Comparison of ENCODE assay signal across 11 cellular contexts in the genomic region with DNA sequence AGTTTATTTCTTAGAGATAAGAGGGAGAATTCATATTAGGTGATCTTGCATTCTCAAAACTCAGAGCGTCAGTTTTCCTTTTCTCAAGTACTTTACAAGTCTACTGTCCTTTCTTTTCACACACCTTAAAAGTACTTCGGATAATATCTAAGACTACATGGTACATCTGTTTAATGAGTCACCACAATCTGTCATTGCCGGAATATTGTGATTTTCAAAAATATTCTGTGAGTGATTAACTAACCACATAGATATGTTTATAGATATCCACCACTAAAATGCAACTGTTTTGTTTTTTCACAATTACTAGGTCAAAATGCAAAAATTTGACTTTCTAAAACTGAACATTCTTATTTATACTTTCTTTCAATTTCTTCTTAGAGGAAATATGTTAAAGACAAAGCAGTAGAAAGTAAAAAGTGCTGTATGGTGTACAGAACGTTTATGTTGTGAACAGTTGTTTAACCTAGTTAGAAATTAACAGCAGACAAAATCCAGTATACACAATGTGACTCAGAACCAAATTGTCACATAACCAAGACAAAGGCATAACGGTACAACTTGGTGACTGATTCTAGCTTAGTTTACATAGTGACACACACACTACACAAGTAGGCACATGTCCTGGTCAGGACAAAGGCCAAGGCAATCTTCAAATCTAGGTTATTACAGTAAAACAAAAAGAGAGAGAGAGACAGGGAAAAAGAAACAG.
DNase-seq lines count a peak whose midpoint lies in the region; ATAC-seq, FAIRE-seq and TF ChIP-seq lines count a peak whose summit lies in the region.
"Had no signal": no experiment of that assay in that cellular context is flagged by ENCODE, and none has a peak within 500 bp of the region (broad histone marks: within the 10 kb centered on the region; RNA-seq: fewer than 3 reads in every experiment).

No MANE protein-coding gene starts in this region.

- intact Hi-C loops in GM12878 (cut with micrococcal nuclease; ENCODE audit: unreplicated experiment), result no loop called here

- no peak overlapping the region for H3K4me3 Mint-ChIP-seq in HFFc6
- H3K4me3 Mint-ChIP-seq in naive thymus-derived CD8-positive, alpha-beta T cell, result no peak overlapping the region

- H3K4me1 Mint-ChIP-seq in HFFc6 (ENCODE audit: low read depth), result no peaks in the 10 kb centered on the region
- no peaks in the 10 kb centered on the region for H3K4me1 Mint-ChIP-seq in naive thymus-derived CD8-positive, alpha-beta T cell

- H3K36me3 ChIP-seq in GM12878 (ENCODE audit: control insufficient read depth in 2 of 2, insufficient read depth in 2 of 2, low read length in 1 of 2), result no peaks in the 10 kb centered on the region

- RAD21 ChIA-PET in GM12878 (lab: Charles Lee; ENCODE audit: unreplicated experiment), result no interaction called here

- in situ Hi-C loops in GM12878 (cut with MboI), result no loop called here

- BruUV-seq in GM12878 (replicated peaks; lab: Mats Ljungman, UMichigan), result no TSS peak

- no peaks in the 10 kb centered on the region for H3K79me2 ChIP-seq in GM12878 (ENCODE audit: control insufficient read depth, insufficient read depth, low read length)

- H2AFZ ChIP-seq in GM12878 (ENCODE audit: control insufficient read depth, low read depth, low read length), result no peak overlapping the region

- H4K20me1 ChIP-seq in GM12878 (ENCODE audit: control insufficient read depth, insufficient read depth), result no peaks in the 10 kb centered on the region

- H3K4me1 ChIP-seq in GM12878 (ENCODE audit: control insufficient read depth, insufficient read depth, low read length), result no peaks in the 10 kb centered on the region

- TF ChIP-seq POLR2A in GM12878 (IDR thresholded peaks at IDR 0.05; ENCODE audit: low read depth, low read length), result no peak

- CTCF ChIA-PET in GM12878 (lab: Yijun Ruan, JAX), result no interaction called here

- H3K27ac Mint-ChIP-seq in HFFc6, result no peak overlapping the region
- no peak overlapping the region for H3K27ac Mint-ChIP-seq in naive thymus-derived CD8-positive, alpha-beta T cell

- SMC1A ChIA-PET in GM12878 (lab: Charles Lee; ENCODE audit: uncharacterized antibody, unreplicated experiment), result no interaction called here

- no peaks in the 10 kb centered on the region for H3K27me3 Mint-ChIP-seq in HFFc6 (ENCODE audit: insufficient read depth)
- peaks cover 0 to 3% (median 0%) of the 10 kb centered on the region in 5 donors for H3K27me3 Mint-ChIP-seq in naive thymus-derived CD8-positive, alpha-beta T cell

- TF ChIP-seq CTCF in 22Rv1 (IDR thresholded peaks at IDR 0.05) (no peak), GM12878 (IDR thresholded peaks at IDR 0.05 in 2 of 3, conservative IDR thresholded peaks at IDR 0.05 in 1 of 3; ENCODE audit: control insufficient read depth in 2 of 3, extremely low read depth in 1 of 3, insufficient read depth in 1 of 3, low read depth in 3 of 3, low read length in 3 of 3) (no peak), HFFc6 (IDR thresholded peaks at IDR 0.05) (no peak)

- H3K36me3 Mint-ChIP-seq in HFFc6 (ENCODE audit: low read depth), result no peaks in the 10 kb centered on the region
- no peaks in the 10 kb centered on the region for H3K36me3 Mint-ChIP-seq in naive thymus-derived CD8-positive, alpha-beta T cell

- FAIRE-seq in GM12878 (lab: Jason Lieb, UNC), result no peak
- FAIRE-seq: A204.1 had no signal

- peak; percentile 92 for ATAC-seq in GM21423 (IDR thresholded peaks at IDR 0.05; ENCODE audit: unreplicated experiment)
- peak; percentile 97 for ATAC-seq in HG03196 (IDR thresholded peaks at IDR 0.05; ENCODE audit: unreplicated experiment)
- ATAC-seq in GM12878, result peak; percentile 89
- no peak for ATAC-seq in naive thymus-derived CD8-positive, alpha-beta T cell

- TF ChIP-seq EP300 in GM12878 (IDR thresholded peaks at IDR 0.05; ENCODE audit: borderline replicate concordance in 1 of 2, control insufficient read depth in 1 of 2, low read depth in 2 of 2, low read length in 2 of 2), result no peak

- WGBS in GM12878 (ENCODE audit: insufficient coverage, insufficient replicate concordance, low lambda C conversion rate, missing lambda C conversion rate), result 11% methylated on average over 5 of the region's 5 CpGs

- H3K4me3 ChIP-seq in GM12878, result no peak overlapping the region

- POLR2A ChIA-PET in GM12878 (lab: Charles Lee), result no interaction called here
- POLR2A ChIA-PET in naive thymus-derived CD8-positive, alpha-beta T cell (lab: Charles Lee), result no interaction called here

- H3K9ac ChIP-seq in GM12878 (ENCODE audit: control insufficient read depth, insufficient read depth, low read length), result no peak overlapping the region

- DNase-seq in GM12878 (ENCODE audit: low read depth, low spot score) (no peak), HFFc6 (no peak), AML-193 (lab: John Stamatoyannopoulos, UW) (no peak), retina (no peak)
- no peak for DNase-seq in naive thymus-derived CD8-positive, alpha-beta T cell
- DNase-seq: KG1; stimulated activated naive CD4-positive, alpha-beta T cell had no signal

- H3K27ac ChIP-seq in 22Rv1, result peak overlapping the region; percentile 43
- no peak overlapping the region for H3K27ac ChIP-seq in GM12878 (ENCODE audit: control insufficient read depth, insufficient read depth)

- no peak for TF ChIP-seq RAD21 in GM12878 (IDR thresholded peaks at IDR 0.05; ENCODE audit: insufficient read depth, low read depth, low read length)

- H3K27me3 ChIP-seq in GM12878 (replicated peaks in 1 of 2; ENCODE audit: control insufficient read depth in 2 of 2, insufficient read depth in 2 of 2, low read length in 1 of 2), result no peaks in the 10 kb centered on the region

- no peaks in the 10 kb centered on the region for H3K9me3 ChIP-seq in GM12878 (replicated peaks; ENCODE audit: control insufficient read depth, insufficient read depth, low read length)

- no peak overlapping the region for H3K4me2 ChIP-seq in GM12878 (ENCODE audit: control insufficient read depth, insufficient read depth)

- peaks cover 33% of the 10 kb centered on the region for H3K9me3 Mint-ChIP-seq in HFFc6
- peaks cover 0 to 22% (median 5%) of the 10 kb centered on the region in 9 donors for H3K9me3 Mint-ChIP-seq in naive thymus-derived CD8-positive, alpha-beta T cell

TF ChIP-seq in GM12878, 131 proteins besides CTCF, POLR2A, EP300 and RAD21 (continues in another document):
- TF ChIP-seq HCFC1 (IDR thresholded peaks at IDR 0.05; ENCODE audit: low read length), result no peak
- no peak for TF ChIP-seq MEF2B (IDR thresholded peaks at IDR 0.05; ENCODE audit: partially characterized antibody, poor library complexity, severe bottlenecking)
- no peak for TF ChIP-seq CHD4 (IDR thresholded peaks at IDR 0.05)
- no peak for TF ChIP-seq SRF (IDR thresholded peaks at IDR 0.05; ENCODE audit: low read depth in 2 of 2, low read length in 2 of 2)
- TF ChIP-seq, protein P1, sequence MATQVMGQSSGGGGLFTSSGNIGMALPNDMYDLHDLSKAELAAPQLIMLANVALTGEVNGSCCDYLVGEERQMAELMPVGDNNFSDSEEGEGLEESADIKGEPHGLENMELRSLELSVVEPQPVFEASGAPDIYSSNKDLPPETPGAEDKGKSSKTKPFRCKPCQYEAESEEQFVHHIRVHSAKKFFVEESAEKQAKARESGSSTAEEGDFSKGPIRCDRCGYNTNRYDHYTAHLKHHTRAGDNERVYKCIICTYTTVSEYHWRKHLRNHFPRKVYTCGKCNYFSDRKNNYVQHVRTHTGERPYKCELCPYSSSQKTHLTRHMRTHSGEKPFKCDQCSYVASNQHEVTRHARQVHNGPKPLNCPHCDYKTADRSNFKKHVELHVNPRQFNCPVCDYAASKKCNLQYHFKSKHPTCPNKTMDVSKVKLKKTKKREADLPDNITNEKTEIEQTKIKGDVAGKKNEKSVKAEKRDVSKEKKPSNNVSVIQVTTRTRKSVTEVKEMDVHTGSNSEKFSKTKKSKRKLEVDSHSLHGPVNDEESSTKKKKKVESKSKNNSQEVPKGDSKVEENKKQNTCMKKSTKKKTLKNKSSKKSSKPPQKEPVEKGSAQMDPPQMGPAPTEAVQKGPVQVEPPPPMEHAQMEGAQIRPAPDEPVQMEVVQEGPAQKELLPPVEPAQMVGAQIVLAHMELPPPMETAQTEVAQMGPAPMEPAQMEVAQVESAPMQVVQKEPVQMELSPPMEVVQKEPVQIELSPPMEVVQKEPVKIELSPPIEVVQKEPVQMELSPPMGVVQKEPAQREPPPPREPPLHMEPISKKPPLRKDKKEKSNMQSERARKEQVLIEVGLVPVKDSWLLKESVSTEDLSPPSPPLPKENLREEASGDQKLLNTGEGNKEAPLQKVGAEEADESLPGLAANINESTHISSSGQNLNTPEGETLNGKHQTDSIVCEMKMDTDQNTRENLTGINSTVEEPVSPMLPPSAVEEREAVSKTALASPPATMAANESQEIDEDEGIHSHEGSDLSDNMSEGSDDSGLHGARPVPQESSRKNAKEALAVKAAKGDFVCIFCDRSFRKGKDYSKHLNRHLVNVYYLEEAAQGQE (IDR thresholded peaks at IDR 0.05; ENCODE audit: low read depth, low read length), result no peak
- TF ChIP-seq ZNF622 (IDR thresholded peaks at IDR 0.05), result no peak
- TF ChIP-seq, protein P2, sequence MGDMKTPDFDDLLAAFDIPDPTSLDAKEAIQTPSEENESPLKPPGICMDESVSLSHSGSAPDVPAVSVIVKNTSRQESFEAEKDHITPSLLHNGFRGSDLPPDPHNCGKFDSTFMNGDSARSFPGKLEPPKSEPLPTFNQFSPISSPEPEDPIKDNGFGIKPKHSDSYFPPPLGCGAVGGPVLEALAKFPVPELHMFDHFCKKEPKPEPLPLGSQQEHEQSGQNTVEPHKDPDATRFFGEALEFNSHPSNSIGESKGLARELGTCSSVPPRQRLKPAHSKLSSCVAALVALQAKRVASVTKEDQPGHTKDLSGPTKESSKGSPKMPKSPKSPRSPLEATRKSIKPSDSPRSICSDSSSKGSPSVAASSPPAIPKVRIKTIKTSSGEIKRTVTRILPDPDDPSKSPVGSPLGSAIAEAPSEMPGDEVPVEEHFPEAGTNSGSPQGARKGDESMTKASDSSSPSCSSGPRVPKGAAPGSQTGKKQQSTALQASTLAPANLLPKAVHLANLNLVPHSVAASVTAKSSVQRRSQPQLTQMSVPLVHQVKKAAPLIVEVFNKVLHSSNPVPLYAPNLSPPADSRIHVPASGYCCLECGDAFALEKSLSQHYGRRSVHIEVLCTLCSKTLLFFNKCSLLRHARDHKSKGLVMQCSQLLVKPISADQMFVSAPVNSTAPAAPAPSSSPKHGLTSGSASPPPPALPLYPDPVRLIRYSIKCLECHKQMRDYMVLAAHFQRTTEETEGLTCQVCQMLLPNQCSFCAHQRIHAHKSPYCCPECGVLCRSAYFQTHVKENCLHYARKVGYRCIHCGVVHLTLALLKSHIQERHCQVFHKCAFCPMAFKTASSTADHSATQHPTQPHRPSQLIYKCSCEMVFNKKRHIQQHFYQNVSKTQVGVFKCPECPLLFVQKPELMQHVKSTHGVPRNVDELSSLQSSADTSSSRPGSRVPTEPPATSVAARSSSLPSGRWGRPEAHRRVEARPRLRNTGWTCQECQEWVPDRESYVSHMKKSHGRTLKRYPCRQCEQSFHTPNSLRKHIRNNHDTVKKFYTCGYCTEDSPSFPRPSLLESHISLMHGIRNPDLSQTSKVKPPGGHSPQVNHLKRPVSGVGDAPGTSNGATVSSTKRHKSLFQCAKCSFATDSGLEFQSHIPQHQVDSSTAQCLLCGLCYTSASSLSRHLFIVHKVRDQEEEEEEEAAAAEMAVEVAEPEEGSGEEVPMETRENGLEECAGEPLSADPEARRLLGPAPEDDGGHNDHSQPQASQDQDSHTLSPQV (IDR thresholded peaks at IDR 0.05), result no peak
- TF ChIP-seq POLR2AphosphoS5 (IDR thresholded peaks at IDR 0.05; ENCODE audit: low read length), result no peak

Comparison
In these comparisons a context has a peak if more than half of its experiments do, and no peak if none do; other contexts are left out.
1. ATAC-seq: peak in GM21423 (single experiment), HG03196 (single experiment) and GM12878 (single experiment); none in naive thymus-derived CD8-positive, alpha-beta T cell (0 of 2).